In the genomic region with DNA sequence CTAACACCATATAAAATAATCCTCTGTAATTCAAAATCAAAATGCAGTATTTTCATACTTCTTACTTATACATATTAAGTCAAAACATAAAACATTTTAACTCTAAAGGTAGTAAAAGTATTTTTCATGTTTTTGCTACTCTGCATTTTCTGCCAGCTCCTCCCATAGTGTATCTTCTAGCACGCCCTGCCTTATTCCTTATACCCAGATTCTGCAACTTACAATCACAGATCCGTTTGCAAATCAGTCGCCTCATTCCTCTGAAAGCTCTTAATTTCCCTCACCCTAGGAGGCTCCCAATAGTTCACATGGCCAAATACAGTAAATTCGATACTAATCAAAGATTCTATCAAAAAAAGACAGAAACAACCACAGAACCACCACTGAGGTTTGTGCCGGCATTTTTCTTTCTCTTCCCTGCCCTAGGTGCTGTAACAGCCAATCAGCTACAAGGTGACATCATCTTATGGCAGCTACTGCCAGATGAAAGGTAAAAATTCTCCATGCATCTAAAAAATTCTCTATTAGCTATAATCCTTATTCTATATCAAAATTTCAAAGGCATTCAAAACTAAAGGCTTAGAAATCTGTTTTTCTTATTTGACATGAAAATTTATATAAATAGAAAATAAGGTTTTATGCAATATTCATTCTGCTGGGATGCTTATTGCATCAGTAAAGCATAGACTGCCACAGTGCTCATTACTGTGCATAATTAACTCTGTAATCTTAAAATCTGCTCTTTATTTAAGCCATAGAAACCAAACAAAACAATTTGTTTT, we compare ENCODE assay signal across 8 cellular contexts.
DNase-seq lines count a peak whose midpoint lies in the region; ATAC-seq and FAIRE-seq lines count a peak whose summit lies in the region.

No MANE protein-coding gene starts in this region.

- FAIRE-seq in TTC549 (lab: Jason Lieb, UNC): peak; percentile 15

- peak overlapping the region; percentile 61 for H3K4me3 Mint-ChIP-seq in activated CD4-positive, alpha-beta T cell treated with anti-CD3 and anti-CD28 coated beads for 36 hours
- H3K4me3 Mint-ChIP-seq in natural killer cell treated with Interleukin-12 subunit alpha and Interleukin-12 subunit beta and Interleukin-15 and Interleukin-18, amount 100 ng/mL, for 72 hours: peak overlapping the region; percentile 34

- H3K36me3 Mint-ChIP-seq in activated CD4-positive, alpha-beta T cell treated with anti-CD3 and anti-CD28 coated beads for 36 hours (ENCODE audit: low read depth): peaks cover 2% of the 10 kb centered on the region
- H3K36me3 Mint-ChIP-seq in natural killer cell treated with Interleukin-12 subunit alpha and Interleukin-12 subunit beta and Interleukin-15 and Interleukin-18, amount 100 ng/mL, for 72 hours: peaks cover 6% of the 10 kb centered on the region

- intact Hi-C loops in activated CD4-positive, alpha-beta T cell treated with anti-CD3 and anti-CD28 coated beads for 36 hours (cut with DNase I, micrococcal nuclease): no loop called here

- CTCF ChIA-PET in activated CD4-positive, alpha-beta T cell treated with anti-CD3 and anti-CD28 coated beads for 36 hours (lab: Charles Lee): interaction anchor here (0.6 to 1.4 kb wide), 6 partner anchors 8 to 718 kb away, joined by 3 to 8 read pairs (median 3); no protein-coding TSS in a partner anchor

- peak; percentile 93 for ATAC-seq in activated CD4-positive, alpha-beta T cell treated with anti-CD3 and anti-CD28 coated beads for 36 hours
- ATAC-seq in esophagus mucosa: peak; percentile 59
- ATAC-seq in natural killer cell treated with Interleukin-12 subunit alpha and Interleukin-12 subunit beta and Interleukin-15 and Interleukin-18, amount 100 ng/mL, for 72 hours: no peak
- ATAC-seq in GM21786 (IDR thresholded peaks at IDR 0.05; ENCODE audit: unreplicated experiment): no peak
- ATAC-seq in HG03520 (IDR thresholded peaks at IDR 0.05; ENCODE audit: unreplicated experiment): no peak
- ATAC-seq in HG03378 (IDR thresholded peaks at IDR 0.05; ENCODE audit: unreplicated experiment): no peak

- H3K4me1 Mint-ChIP-seq in activated CD4-positive, alpha-beta T cell treated with anti-CD3 and anti-CD28 coated beads for 36 hours: peaks cover 19% of the 10 kb centered on the region
- H3K4me1 Mint-ChIP-seq in natural killer cell treated with Interleukin-12 subunit alpha and Interleukin-12 subunit beta and Interleukin-15 and Interleukin-18, amount 100 ng/mL, for 72 hours (ENCODE audit: low read depth in 2 of 2): peaks cover 19% of the 10 kb centered on the region in 2 donors

- peak; percentile 48 for DNase-seq in activated CD4-positive, alpha-beta T cell treated with anti-CD3 and anti-CD28 coated beads for 36 hours
- no peak for DNase-seq in activated CD4-positive, alpha-beta T cell treated with anti-CD3 and anti-CD28 coated beads for 1 hour
- DNase-seq in natural killer cell treated with Interleukin-12 subunit alpha and Interleukin-12 subunit beta and Interleukin-15 and Interleukin-18, amount 100 ng/mL, for 72 hours (ENCODE audit: low spot score): no peak

- H3K9me3 Mint-ChIP-seq in activated CD4-positive, alpha-beta T cell treated with anti-CD3 and anti-CD28 coated beads for 36 hours (ENCODE audit: low read depth): no peaks in the 10 kb centered on the region
- no peaks in the 10 kb centered on the region for H3K9me3 Mint-ChIP-seq in natural killer cell treated with Interleukin-12 subunit alpha and Interleukin-12 subunit beta and Interleukin-15 and Interleukin-18, amount 100 ng/mL, for 72 hours

- POLR2A ChIA-PET in activated CD4-positive, alpha-beta T cell treated with anti-CD3 and anti-CD28 coated beads for 36 hours (lab: Charles Lee): interaction anchor here (0.5 kb wide), 1 partner anchor 216 kb away, joined by 9 read pairs; no protein-coding TSS in a partner anchor

- no peaks in the 10 kb centered on the region for H3K27me3 Mint-ChIP-seq in activated CD4-positive, alpha-beta T cell treated with anti-CD3 and anti-CD28 coated beads for 36 hours
- no peaks in the 10 kb centered on the region for H3K27me3 Mint-ChIP-seq in natural killer cell treated with Interleukin-12 subunit alpha and Interleukin-12 subunit beta and Interleukin-15 and Interleukin-18, amount 100 ng/mL, for 72 hours

- H3K27ac Mint-ChIP-seq in activated CD4-positive, alpha-beta T cell treated with anti-CD3 and anti-CD28 coated beads for 36 hours: peak overlapping the region; percentile 8
- no peak overlapping the region for H3K27ac Mint-ChIP-seq in natural killer cell treated with Interleukin-12 subunit alpha and Interleukin-12 subunit beta and Interleukin-15 and Interleukin-18, amount 100 ng/mL, for 72 hours

Comparison
In these comparisons a context has a peak if more than half of its experiments do, and no peak if none do; other contexts are left out.
1. ATAC-seq: peak in activated CD4-positive, alpha-beta T cell treated with anti-CD3 and anti-CD28 coated beads for 36 hours (single experiment) and esophagus mucosa (single experiment); none in natural killer cell treated with Interleukin-12 subunit alpha and Interleukin-12 subunit beta and Interleukin-15 and Interleukin-18, amount 100 ng/mL, for 72 hours (0 of 2), GM21786 (single experiment), HG03520 (single experiment) and HG03378 (single experiment).